In the genomic region with DNA sequence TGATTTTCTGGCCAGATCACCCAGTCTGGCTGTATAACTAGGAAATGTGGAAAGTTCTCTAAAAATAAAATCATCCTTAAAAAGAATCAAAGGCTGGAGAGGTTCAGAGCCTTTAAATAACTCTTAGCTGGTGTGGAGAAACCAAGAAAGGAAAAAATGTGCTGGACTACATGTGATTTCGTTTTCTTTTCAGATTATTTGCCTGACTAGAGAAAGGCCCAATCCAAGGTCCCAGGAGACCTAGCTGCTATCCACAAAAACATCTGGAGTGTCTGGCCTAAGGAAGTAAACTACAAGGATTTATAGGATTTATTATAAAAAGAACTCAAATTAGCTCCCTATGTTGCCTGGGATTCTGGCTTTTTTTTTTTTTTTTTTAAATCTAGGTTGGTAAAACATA, we compare ENCODE assay signal across 11 cellular contexts. TPM values are rescaled to one million over a fixed set of nuclear protein-coding genes. Genes with fewer than 3 reads are reported as not detected.
DNase-seq lines count a peak whose midpoint lies in the region; ATAC-seq and TF ChIP-seq lines count a peak whose summit lies in the region.
"Had no signal": no experiment of that assay in that cellular context is flagged by ENCODE, and none has a peak within 500 bp of the region (broad histone marks: within the 10 kb centered on the region; RNA-seq: fewer than 3 reads in every experiment).

No MANE protein-coding gene starts in this region.

- H3K27me3 ChIP-seq in PC-3 (ENCODE audit: low read length) (no peaks in the 10 kb centered on the region), psoas muscle (ENCODE audit: insufficient read depth in 3 of 3, low read length in 2 of 3) (no peaks in the 10 kb centered on the region)

- peak overlapping the region; percentile 82 for H3K27ac ChIP-seq in PC-3 (ENCODE audit: low read length)
- peak overlapping the region; percentile 85 for H3K27ac ChIP-seq in psoas muscle

- no peak for TF ChIP-seq CTCF in PC-3 (conservative IDR thresholded peaks at IDR 0.05; ENCODE audit: low read depth, low read length)
- TF ChIP-seq CTCF in fibroblast of the aortic adventitia (IDR thresholded peaks at IDR 0.05; ENCODE audit: insufficient read depth, low read length): no peak
- TF ChIP-seq CTCF in psoas muscle (IDR thresholded peaks at IDR 0.05): no peak

- POLR2A ChIA-PET in PC-3 (lab: Charles Lee; ENCODE audit: unreplicated experiment): interaction anchor here (0.6 to 0.7 kb wide), 2 partner anchors 632 to 1033 kb away, joined by 3 to 5 read pairs; partner anchors contain the start of gene PPM1A

- BruUV-seq in PC-3 (replicated peaks; lab: Mats Ljungman, UMichigan): TSS peak; percentile 71

- H3K9ac ChIP-seq in PC-3 (ENCODE audit: low read length): peak overlapping the region; percentile 88

- H3K4me2 ChIP-seq in PC-3 (ENCODE audit: low read length): peak overlapping the region; percentile 83

- DNase-seq in GM03348 (ENCODE audit: low spot score) (peak; percentile 41), PC-3 (no peak), fibroblast of the aortic adventitia (ENCODE audit: low read depth) (peak; percentile 63), psoas muscle (no peak), NAMALWA (ENCODE audit: low spot score) (no peak), CD1c-positive myeloid dendritic cell (ENCODE audit: extremely low spot score) (no peak)
- DNase-seq: activated B cell treated with CpG ODN at 0.5 μM for 24 hours; amygdala; stimulated activated CD4-positive, alpha-beta T cell treated with anti-CD3 and anti-CD28 coated beads, Interleukin-12 subunit alpha, Interleukin-12 subunit beta, amount 100 ng/mL, for 4 hours had no signal

- H3K4me1 ChIP-seq in PC-3 (ENCODE audit: insufficient read depth, low read length): peaks cover 68% of the 10 kb centered on the region
- H3K4me1 ChIP-seq in psoas muscle: peaks cover 8% of the 10 kb centered on the region
- H3K4me1 ChIP-seq: HAP-1 had no signal

- H3F3A ChIP-seq in PC-3 (ENCODE audit: low read length, unreplicated experiment): peaks cover 6% of the 10 kb centered on the region

- peaks cover 31% of the 10 kb centered on the region for H4K20me1 ChIP-seq in PC-3 (ENCODE audit: low read length)

- 24 to 55% (median 52%) methylated on average over 1 of the region's 1 CpG for WGBS in psoas muscle, 3 donors

- H3K4me3 ChIP-seq in PC-3 (ENCODE audit: low read length) (peak overlapping the region; percentile 85), fibroblast of the aortic adventitia (ENCODE audit: low read depth, low read length) (no peak overlapping the region), psoas muscle (peak overlapping the region; percentile 84)
- H3K4me3 ChIP-seq: HAP-1 had no signal

- CTCF ChIA-PET in PC-3 (lab: Charles Lee): interaction anchor here (0.6 to 2.3 kb wide), 8 partner anchors 9 to 657 kb away, joined by 3 to 16 read pairs (median 5); no protein-coding TSS in a partner anchor

- peak overlapping the region; percentile 81 for H2AFZ ChIP-seq in PC-3 (ENCODE audit: low read length)

- no peaks in the 10 kb centered on the region for H3K9me3 ChIP-seq in PC-3 (ENCODE audit: low read length)
- no peaks in the 10 kb centered on the region for H3K9me3 ChIP-seq in psoas muscle
- H3K9me3 ChIP-seq: HAP-1 had no signal

- ATAC-seq in PC-3 (no peak), psoas muscle (no peak), GM21390 (IDR thresholded peaks at IDR 0.05; ENCODE audit: unreplicated experiment) (no peak)

- H3K79me2 ChIP-seq in PC-3 (ENCODE audit: low read length): peaks cover 35% of the 10 kb centered on the region

- H3K36me3 ChIP-seq in PC-3 (ENCODE audit: low read depth, low read length): no peaks in the 10 kb centered on the region
- H3K36me3 ChIP-seq in psoas muscle (ENCODE audit: insufficient read depth in 1 of 2, low read depth in 1 of 2): no peaks in the 10 kb centered on the region
- H3K36me3 ChIP-seq: HAP-1 had no signal

- intact Hi-C loops in PC-3 (cut with micrococcal nuclease): no loop called here
- intact Hi-C loops in psoas muscle (cut with DNase I): loop anchor here in 1 of 2 donors (10.0 kb wide), 1 partner anchor 927 kb away; no protein-coding TSS in a partner anchor

- H3K9me2 ChIP-seq in PC-3 (replicated peaks; ENCODE audit: low read length): no peaks in the 10 kb centered on the region

RNA-seq across cellular contexts. Expression of gene TMEM30B, which starts 0.8 kb away (rescaled TPM):
- total RNA-seq in PC-3 (2014; rRNA removed): 70.6 and 85.3 TPM in 2 replicates
- total RNA-seq in fibroblast of the aortic adventitia (ENCODE audit: low replicate concordance): 3.8 and 4.9 TPM in 2 replicates
- 1 to 10 TPM in 2 of 4 donors, under 1 TPM in 2; 0.80 to 2.0 (median 1.0) TPM for total RNA-seq in psoas muscle
- polyA plus RNA-seq in psoas muscle: under 1 TPM; 0.30 to 0.33 (median 0.31) TPM
- total RNA-seq: activated B cell treated with CpG ODN at 0.5 μM for 24 hours had no signal

RNA-seq across cellular contexts. Expression of gene PRKCH, which starts 39.5 kb away (rescaled TPM):
- total RNA-seq in PC-3 (2014; rRNA removed) (80.8 and 170 TPM in 2 replicates), fibroblast of the aortic adventitia (ENCODE audit: low replicate concordance) (4.2 and 17.0 TPM in 2 replicates), psoas muscle (10 to 100 TPM; 11.1 to 17.9 (median 15.4) TPM)
- 1 to 10 TPM; 5.9 to 6.9 (median 6.2) TPM for polyA plus RNA-seq in psoas muscle

Comparison
In these comparisons a context has a peak if more than half of its experiments do, and no peak if none do; other contexts are left out.
1. DNase-seq: peak in GM03348 (single experiment) and fibroblast of the aortic adventitia (single experiment); none in PC-3 (single experiment), psoas muscle (0 of 2), NAMALWA (single experiment) and CD1c-positive myeloid dendritic cell (single experiment).
2. RNA of gene TMEM30B, which starts 0.8 kb away (total RNA-seq): 70.6 to 85.3 TPM in PC-3; 3.8 to 4.9 TPM in fibroblast of the aortic adventitia and 0.80 to 2.0 TPM in psoas muscle; every median in the first group is over 10 times any median in the second.